Comparison of ENCODE assay signal across 25 cellular contexts in genomic region chr5:57725628-57726504, GRCh38.
DNase-seq lines count a peak whose midpoint lies in the region; ATAC-seq and TF ChIP-seq lines count a peak whose summit lies in the region.
"Had no signal": no experiment of that assay in that cellular context is flagged by ENCODE, and none has a peak within 500 bp of the region (broad histone marks: within the 10 kb centered on the region; RNA-seq: fewer than 3 reads in every experiment).

No MANE protein-coding gene starts in this region.

- H3K27ac ChIP-seq in SK-N-SH (ENCODE audit: low read depth in 2 of 2, low read length in 1 of 2) = no peak overlapping the region
- H3K27ac ChIP-seq: C4-2B, esophagus squamous epithelium, RWPE1, tibial artery had no signal

- peaks cover 7% of the 10 kb centered on the region; the same call in 1 of the 2 replicates for H3K9me3 ChIP-seq in SK-N-SH
- H3K9me3 ChIP-seq: tibial artery had no signal

- H4K20me1 ChIP-seq in SK-N-SH (ENCODE audit: insufficient read depth) = no peaks in the 10 kb centered on the region

- TF ChIP-seq EP300 in SK-N-SH (IDR thresholded peaks at IDR 0.05; ENCODE audit: borderline replicate concordance in 1 of 2, low read depth in 1 of 2, low read length in 1 of 2) = no peak

- H3K9me2 ChIP-seq in SK-N-SH = no peaks in the 10 kb centered on the region

- TF ChIP-seq CTCF in SK-N-SH (IDR thresholded peaks at IDR 0.05) = no peak
- TF ChIP-seq CTCF in foreskin fibroblast (IDR thresholded peaks at IDR 0.05; ENCODE audit: low read depth, low read length) = no peak

- peaks cover 0 to 3% of the 10 kb centered on the region in 2 experiments; a peak in 1 of 4 replicates for H3K4me1 ChIP-seq in SK-N-SH (ENCODE audit: control insufficient read depth in 1 of 2, insufficient read depth in 2 of 2, low read depth in 1 of 2, low read length in 1 of 2)
- H3K4me1 ChIP-seq: esophagus squamous epithelium had no signal

- no peak overlapping the region for H2AFZ ChIP-seq in SK-N-SH (ENCODE audit: low read depth)

- H3K4me3 ChIP-seq in SK-N-SH (ENCODE audit: low read depth in 2 of 2, low read length in 1 of 2) = no peak overlapping the region
- H3K4me3 ChIP-seq in foreskin fibroblast (ENCODE audit: low read depth in 1 of 2, low read length in 2 of 2) = no peak overlapping the region
- H3K4me3 ChIP-seq: esophagus squamous epithelium, tibial artery had no signal

- no peak for TF ChIP-seq POLR2A in GM18505 (IDR thresholded peaks at IDR 0.05; ENCODE audit: borderline replicate concordance, extremely low read depth, insufficient read depth, insufficient read length)

- WGBS in SK-N-SH (ENCODE audit: low lambda C conversion rate) = 85% methylated on average over 7 of the region's 7 CpGs

- H3K4me2 ChIP-seq in SK-N-SH = no peak overlapping the region

- DNase-seq in SK-N-SH (peak; percentile 8), NCI-H69 (lab: John Stamatoyannopoulos, UW) (peak; percentile 17), foreskin fibroblast (peak; percentile 23 to 54), AG08396 (ENCODE audit: low spot score) (no peak), retina (no peak)
- no peak for DNase-seq in activated naive CD4-positive, alpha-beta T cell treated with anti-CD3 and anti-CD28 coated beads, Interleukin-2, amount 50 U/mL, for 16 hours
- DNase-seq: activated CD8-positive, alpha-beta T cell treated with anti-CD3 and anti-CD28 coated beads for 36 hours; activated gamma-delta T cell; endodermal cell; esophagus squamous epithelium; GDM1; HCEC 1CT; NCI-H1105; NCI-H2081; NCI-H446 treated with DMSO at 0.1 percent for 48 hours; stimulated activated CD4-positive, alpha-beta T cell treated with anti-CD3 and anti-CD28 coated beads, Interleukin-12 subunit alpha, Interleukin-12 subunit beta, amount 100 ng/mL, for 4 hours; stimulated activated CD4-positive, alpha-beta T cell treated with anti-CD3 and anti-CD28 coated beads, Interleukin-4, amount 100 ng/mL, for 4 hours; SW 1271; tibial artery had no signal

- H3K9ac ChIP-seq in SK-N-SH = no peak overlapping the region

- no peaks in the 10 kb centered on the region for H3K79me2 ChIP-seq in SK-N-SH (ENCODE audit: insufficient read depth)

- H3K27me3 ChIP-seq in SK-N-SH (ENCODE audit: insufficient read depth) = no peaks in the 10 kb centered on the region
- H3K27me3 ChIP-seq: brain microvascular endothelial cell, esophagus squamous epithelium, tibial artery had no signal

- POLR2A ChIA-PET in SK-N-SH (lab: Yijun Ruan, JAX) = no interaction called here

- no peak for TF ChIP-seq RAD21 in SK-N-SH (IDR thresholded peaks at IDR 0.05; ENCODE audit: low read length)

- CTCF ChIA-PET in SK-N-SH (lab: Yijun Ruan, JAX) = interaction anchor here (1.1 to 1.8 kb wide), 2 partner anchors 76 to 226 kb away, joined by 3 to 4 read pairs; no protein-coding TSS in a partner anchor

- ATAC-seq in SK-N-SH treated with all-trans-retinoic acid at 6 μM for 48 hours = no peak
- ATAC-seq in GM18505 (IDR thresholded peaks at IDR 0.05; ENCODE audit: unreplicated experiment) = no peak
- ATAC-seq: activated CD4-positive, CD25-positive, alpha-beta regulatory T cell treated with anti-CD3 and anti-CD28 coated beads, Interleukin-2, amount 50 U/mL, for 24 hours; activated CD8-positive, alpha-beta T cell treated with anti-CD3 and anti-CD28 coated beads for 36 hours had no signal

- H3K36me3 ChIP-seq in SK-N-SH (replicated peaks in 1 of 2; ENCODE audit: control insufficient read depth in 1 of 2, insufficient read depth in 2 of 2, low read length in 1 of 2) = peaks cover 0 to 4% of the 10 kb centered on the region in 2 experiments
- H3K36me3 ChIP-seq: brain microvascular endothelial cell, esophagus squamous epithelium, tibial artery had no signal

- peaks cover 9% of the 10 kb centered on the region for H3F3A ChIP-seq in SK-N-SH (replicated peaks; ENCODE audit: insufficient read depth)

TF ChIP-seq in SK-N-SH, 30 proteins besides CTCF, POLR2A, EP300 and RAD21:
- TF ChIP-seq RFX5 (IDR thresholded peaks at IDR 0.05; ENCODE audit: low read length) (peak; percentile 97), USF1 (IDR thresholded peaks at IDR 0.05; ENCODE audit: borderline replicate concordance, low read depth) (no peak), SMC3 (IDR thresholded peaks at IDR 0.05; ENCODE audit: low read depth, low read length) (no peak)

TF ChIP-seq in SK-N-SH treated with all-trans-retinoic acid at 6 μM for 48 hours, 23 proteins besides CTCF, POLR2A, EP300 and RAD21:
- TF ChIP-seq CREB5 (CRISPR knock-in tag; IDR thresholded peaks at IDR 0.05; ENCODE audit: low read depth) = no peak
- no peak for TF ChIP-seq OSR1 (CRISPR knock-in tag; IDR thresholded peaks at IDR 0.05)
- no peak for TF ChIP-seq ZNF8 (CRISPR knock-in tag; IDR thresholded peaks at IDR 0.05)
- TF ChIP-seq GLIS3 (CRISPR knock-in tag; IDR thresholded peaks at IDR 0.05) = no peak
- TF ChIP-seq TCF4 (CRISPR knock-in tag; IDR thresholded peaks at IDR 0.05; ENCODE audit: borderline replicate concordance) = no peak
- no peak for TF ChIP-seq ZNF565 (CRISPR knock-in tag; conservative IDR thresholded peaks at IDR 0.05; ENCODE audit: low read depth)
TF ChIP-seq in SK-N-SH treated with all-trans-retinoic acid at 6 μM for 48 hours: peak in this region for 0.

Comparison
In these comparisons a context has a peak if more than half of its experiments do, and no peak if none do; other contexts are left out.
1. DNase-seq: peak in SK-N-SH (single experiment), NCI-H69 (single experiment) and foreskin fibroblast (2 of 2); none in activated naive CD4-positive, alpha-beta T cell treated with anti-CD3 and anti-CD28 coated beads, Interleukin-2, amount 50 U/mL, for 16 hours (single experiment), AG08396 (single experiment) and retina (single experiment).